Comparison of ENCODE assay signal across 11 cellular contexts in the genomic region with DNA sequence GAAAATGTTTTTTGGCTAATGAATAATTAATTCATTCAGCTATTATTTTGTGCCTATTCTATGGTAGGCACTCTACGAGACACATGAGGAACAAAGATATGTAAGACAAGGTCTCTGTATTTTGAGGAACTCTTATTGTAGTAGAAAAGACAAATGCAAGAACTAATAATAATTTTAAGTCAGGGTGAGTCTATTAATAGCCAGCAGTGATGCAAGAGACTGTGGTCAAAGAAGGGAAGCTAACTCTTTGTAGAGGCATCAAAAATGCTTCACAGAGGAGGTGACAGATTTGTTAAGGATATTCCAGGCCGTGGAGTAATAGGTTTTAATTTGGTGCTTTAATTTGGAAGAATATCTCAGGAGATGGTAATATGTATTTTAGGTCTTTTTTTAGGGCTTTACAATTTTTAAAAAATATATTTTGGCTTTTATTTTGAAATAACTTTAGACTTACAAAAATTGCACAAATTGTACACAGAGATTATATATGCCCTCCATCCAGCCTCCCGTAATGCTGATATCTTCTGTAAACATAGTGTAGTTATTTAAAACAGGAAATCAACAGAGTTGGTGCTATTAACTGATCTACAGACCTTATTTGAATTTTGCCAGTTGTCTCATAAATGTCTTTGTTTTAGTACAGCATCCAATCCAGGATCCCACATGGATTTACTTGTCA.
DNase-seq lines count a peak whose midpoint lies in the region; ATAC-seq lines count a peak whose summit lies in the region.
"Had no signal": no experiment of that assay in that cellular context is flagged by ENCODE, and none has a peak within 500 bp of the region (broad histone marks: within the 10 kb centered on the region; RNA-seq: fewer than 3 reads in every experiment).

No MANE protein-coding gene starts in this region.

- peaks cover 17% of the 10 kb centered on the region for H3K4me1 ChIP-seq in adipocyte (ENCODE audit: control insufficient read depth, insufficient read depth, low read length)
- H3K4me1 ChIP-seq: uterus had no signal

- ATAC-seq in GM19043 (IDR thresholded peaks at IDR 0.05; ENCODE audit: low read depth, unreplicated experiment), result peak; percentile 43
- ATAC-seq in HG03520 (IDR thresholded peaks at IDR 0.05; ENCODE audit: unreplicated experiment), result peak; percentile 44

- H3K36me3 ChIP-seq in adipocyte (ENCODE audit: control insufficient read depth, insufficient read depth, low read length, severe bottlenecking), result no peaks in the 10 kb centered on the region
- H3K36me3 ChIP-seq: uterus had no signal

- H3K4me3 ChIP-seq in adipocyte (ENCODE audit: low read length), result no peak overlapping the region
- H3K4me3 ChIP-seq: dorsolateral prefrontal cortex, uterus had no signal

- peaks cover 9% of the 10 kb centered on the region for H3K9me3 ChIP-seq in adipocyte (ENCODE audit: control insufficient read depth, low read length)
- H3K9me3 ChIP-seq: uterus had no signal

- no peaks in the 10 kb centered on the region for H3K27me3 ChIP-seq in adipocyte (replicated peaks; ENCODE audit: control insufficient read depth, insufficient read depth, low read length)
- H3K27me3 ChIP-seq: dorsolateral prefrontal cortex, uterus had no signal

- H3K9ac ChIP-seq in adipocyte (ENCODE audit: low read length), result no peak overlapping the region

- peak; percentile 29 for DNase-seq in adipocyte (ENCODE audit: low read depth)
- DNase-seq in pons (ENCODE audit: low spot score), result peak; percentile 61
- no peak for DNase-seq in effector CD4-positive, alpha-beta T cell
- DNase-seq in UCSD-AML1 (lab: John Stamatoyannopoulos, UW; ENCODE audit: unreplicated experiment), result no peak
- no peak for DNase-seq in T-helper 2 cell
- no peak for DNase-seq in superior temporal gyrus (ENCODE audit: extremely low spot score)
- DNase-seq: dorsolateral prefrontal cortex, NCI-H510A, uterus had no signal

Comparison
In these comparisons a context has a peak if more than half of its experiments do, and no peak if none do; other contexts are left out.
1. DNase-seq: peak in adipocyte (single experiment) and pons (single experiment); none in effector CD4-positive, alpha-beta T cell (single experiment), UCSD-AML1 (single experiment), T-helper 2 cell (0 of 5) and superior temporal gyrus (single experiment).